Comparison of ENCODE assay signal across 8 cellular contexts in genomic region chr12:66301944-66302826, GRCh38. TPM values are rescaled to one million over a fixed set of nuclear protein-coding genes. Genes with fewer than 3 reads are reported as not detected.
DNase-seq lines count a peak whose midpoint lies in the region; ATAC-seq and TF ChIP-seq lines count a peak whose summit lies in the region.

TSS of gene HELB (plus strand) at chr12:66302493. CDS start at chr12:66302604, 111 bp downstream.

- H3K79me2 ChIP-seq in DND-41 (ENCODE audit: insufficient read depth, low read length): peaks cover 26% of the 10 kb centered on the region

- H2AFZ ChIP-seq in DND-41 (ENCODE audit: low read depth, low read length): peak within 1 kb of the TSS; percentile 96

- peaks cover 46% of the 10 kb centered on the region for H3K4me1 Mint-ChIP-seq in activated T-cell treated with anti-CD3 and anti-CD28 coated beads, Interleukin-2, amount 50 U/mL, for 4 hours (ENCODE audit: low read depth)

- no peak for TF ChIP-seq CTCF in DND-41 (IDR thresholded peaks at IDR 0.05; ENCODE audit: borderline replicate concordance, extremely low read depth, low read length, poor library complexity, severe bottlenecking)
- TF ChIP-seq CTCF in Peyer's patch (IDR thresholded peaks at IDR 0.05): peak in 2 of 6 experiments; percentile 3 to 16
- no peak for TF ChIP-seq CTCF in esophagus muscularis mucosa (IDR thresholded peaks at IDR 0.05)

- H4K20me1 ChIP-seq in DND-41 (ENCODE audit: insufficient read depth, low read length): no peaks in the 10 kb centered on the region

- H3K9ac ChIP-seq in DND-41 (ENCODE audit: low read depth, low read length): peak within 1 kb of the TSS; percentile 83
- H3K9ac ChIP-seq in muscle layer of colon (ENCODE audit: low read length): peak within 1 kb of the TSS; percentile 87

- H3K4me1 ChIP-seq in DND-41 (ENCODE audit: insufficient read depth, low read length): peaks cover 40% of the 10 kb centered on the region
- H3K4me1 ChIP-seq in Peyer's patch: peaks cover 0 to 11% (median 2%) of the 10 kb centered on the region in 4 donors
- peaks cover 11 to 29% (median 20%) of the 10 kb centered on the region in 4 donors for H3K4me1 ChIP-seq in esophagus muscularis mucosa
- H3K4me1 ChIP-seq in muscle layer of colon (ENCODE audit: insufficient read depth, low read length): peaks cover 8% of the 10 kb centered on the region

- peaks cover 21% of the 10 kb centered on the region for H3K36me3 Mint-ChIP-seq in activated T-cell treated with anti-CD3 and anti-CD28 coated beads, Interleukin-2, amount 50 U/mL, for 4 hours (ENCODE audit: insufficient read depth)

- H3K4me2 ChIP-seq in DND-41 (ENCODE audit: insufficient read depth, low read length): peak within 1 kb of the TSS; percentile 96

- intact Hi-C loops in esophagus muscularis mucosa (cut with DNase I): loop anchor here (10.0 kb wide), 1 partner anchor 177 kb away; no protein-coding TSS in a partner anchor

- H3K27me3 ChIP-seq in DND-41 (ENCODE audit: insufficient read depth, low read length, poor library complexity) (peaks cover 2% of the 10 kb centered on the region), Peyer's patch (no peaks in the 10 kb centered on the region), esophagus muscularis mucosa (no peaks in the 10 kb centered on the region), muscle layer of colon (ENCODE audit: control insufficient read depth in 1 of 2, insufficient read depth in 2 of 2, low read length in 2 of 2) (no peaks in the 10 kb centered on the region)

- DNase-seq in DND-41 (peak; percentile 96), Peyer's patch (peak; percentile 100), esophagus muscularis mucosa (ENCODE audit: extremely low spot score) (peak; percentile 99)
- peak; percentile 98 for DNase-seq in activated T-cell treated with anti-CD3 and anti-CD28 coated beads, Interleukin-2, amount 50 U/mL, for 4 hours
- DNase-seq in stimulated activated CD8-positive, alpha-beta memory T cell treated with anti-CD3 and anti-CD28 coated beads, Interleukin-7, amount 100 ng/mL, for 1 hour (ENCODE audit: low read depth in 2 of 2): peak; percentile 94 to 98

- H3K9me3 ChIP-seq in DND-41 (ENCODE audit: insufficient read depth, low read length, severe bottlenecking) (no peaks in the 10 kb centered on the region), KOPT-K1 (ENCODE audit: insufficient read depth, low read length, poor library complexity, severe bottlenecking) (no peaks in the 10 kb centered on the region), Peyer's patch (no peaks in the 10 kb centered on the region), esophagus muscularis mucosa (no peaks in the 10 kb centered on the region), muscle layer of colon (ENCODE audit: low read length) (no peaks in the 10 kb centered on the region)

- TF ChIP-seq POLR2A in Peyer's patch (IDR thresholded peaks at IDR 0.05): peak; percentile 42 to 71
- TF ChIP-seq POLR2A in esophagus muscularis mucosa (IDR thresholded peaks at IDR 0.05; ENCODE audit: low read depth): no peak

- TF ChIP-seq EP300 in esophagus muscularis mucosa (IDR thresholded peaks at IDR 0.05): no peak

- WGBS in esophagus muscularis mucosa: 1% methylated on average over 41 of the region's 45 CpGs

- no peaks in the 10 kb centered on the region; the same call in 1 of the 2 replicates for H3K36me3 ChIP-seq in DND-41 (ENCODE audit: insufficient read depth, low read length)
- peaks cover 12% of the 10 kb centered on the region for H3K36me3 ChIP-seq in KOPT-K1 (ENCODE audit: insufficient read depth, low read length)
- H3K36me3 ChIP-seq in Peyer's patch: no peaks in the 10 kb centered on the region
- H3K36me3 ChIP-seq in esophagus muscularis mucosa: no peaks in the 10 kb centered on the region
- H3K36me3 ChIP-seq in muscle layer of colon (ENCODE audit: insufficient read depth, low read length): no peaks in the 10 kb centered on the region

- ATAC-seq in DND-41 (ENCODE audit: insufficient read depth, low read depth) (peak; percentile 85), GM21825 (IDR thresholded peaks at IDR 0.05; ENCODE audit: unreplicated experiment) (peak; percentile 93)
- peak; percentile 84 to 87 for ATAC-seq in activated T-cell treated with anti-CD3 and anti-CD28 coated beads, Interleukin-2, amount 50 U/mL, for 4 hours

- peak within 1 kb of the TSS; percentile 99 for H3K4me3 Mint-ChIP-seq in activated T-cell treated with anti-CD3 and anti-CD28 coated beads, Interleukin-2, amount 50 U/mL, for 4 hours

- peak within 1 kb of the TSS; percentile 70 to 94 for H3K4me3 ChIP-seq in DND-41 (ENCODE audit: low read depth in 1 of 2, low read length in 2 of 2)
- peak within 1 kb of the TSS; percentile 57 to 74 (median 70) for H3K4me3 ChIP-seq in Peyer's patch
- peak within 1 kb of the TSS; percentile 62 to 86 (median 76) for H3K4me3 ChIP-seq in esophagus muscularis mucosa
- H3K4me3 ChIP-seq in muscle layer of colon (ENCODE audit: low read depth in 1 of 2, low read length in 2 of 2): peak within 1 kb of the TSS; percentile 76 to 100

- no peaks in the 10 kb centered on the region for H3K27me3 Mint-ChIP-seq in activated T-cell treated with anti-CD3 and anti-CD28 coated beads, Interleukin-2, amount 50 U/mL, for 4 hours (ENCODE audit: low read depth)

- H3K9me3 Mint-ChIP-seq in activated T-cell treated with anti-CD3 and anti-CD28 coated beads, Interleukin-2, amount 50 U/mL, for 4 hours: no peaks in the 10 kb centered on the region

- H3K27ac ChIP-seq in DND-41 (ENCODE audit: low read length) (peak within 1 kb of the TSS; percentile 97), KOPT-K1 (ENCODE audit: low read depth, low read length, poor library complexity, severe bottlenecking) (peak within 1 kb of the TSS; percentile 87), Peyer's patch (peak within 1 kb of the TSS; percentile 76 to 90 (median 86)), esophagus muscularis mucosa (replicated peaks in 1 of 4) (peak within 1 kb of the TSS; percentile 66 to 86 (median 80)), muscle layer of colon (ENCODE audit: low read depth, low read length) (peak within 1 kb of the TSS; percentile 50)

RNA-seq across cellular contexts. Expression of gene HELB, which starts in this region (rescaled TPM):
- total RNA-seq in Peyer's patch (10 to 100 TPM in 2 of 4 donors, 1 to 10 TPM in 2; 6.1 to 19.8 (median 8.3) TPM), esophagus muscularis mucosa (1 to 10 TPM; 1.3 to 5.0 (median 1.9) TPM)
- total RNA-seq in activated T-cell treated with anti-CD3 and anti-CD28 coated beads, Interleukin-2, amount 50 U/mL, for 4 hours: 10 to 100 TPM in 2 of 3 donors, 1 to 10 TPM in 1; 9.0 to 14.6 (median 13.5) TPM

Comparison
In these comparisons a context has a peak if more than half of its experiments do, and no peak if none do; other contexts are left out.
1. Peak in every context shown above with its lines: DNase-seq, ATAC-seq, H3K4me3 ChIP-seq and H3K27ac ChIP-seq.